ENCODE assay signal across 12 cellular contexts in the genomic region with DNA sequence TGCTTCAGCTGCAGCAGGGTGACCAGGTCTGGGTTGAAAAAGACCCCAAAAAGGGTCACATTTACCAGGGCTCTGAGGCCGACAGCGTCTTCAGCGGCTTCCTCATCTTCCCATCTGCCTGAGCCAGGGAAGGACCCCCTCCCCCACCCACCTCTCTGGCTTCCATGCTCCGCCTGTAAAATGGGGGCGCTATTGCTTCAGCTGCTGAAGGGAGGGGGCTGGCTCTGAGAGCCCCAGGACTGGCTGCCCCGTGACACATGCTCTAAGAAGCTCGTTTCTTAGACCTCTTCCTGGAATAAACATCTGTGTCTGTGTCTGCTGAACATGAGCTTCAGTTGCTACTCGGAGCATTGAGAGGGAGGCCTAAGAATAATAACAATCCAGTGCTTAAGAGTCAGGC. TPM values are rescaled to one million over a fixed set of nuclear protein-coding genes. Genes with fewer than 3 reads are reported as not detected.
DNase-seq lines count a peak whose midpoint lies in the region; ATAC-seq and TF ChIP-seq lines count a peak whose summit lies in the region.
"Had no signal": no experiment of that assay in that cellular context is flagged by ENCODE, and none has a peak within 500 bp of the region (broad histone marks: within the 10 kb centered on the region; RNA-seq: fewer than 3 reads in every experiment).

No MANE protein-coding gene starts in this region.

- no peaks in the 10 kb centered on the region for H3K9me2 ChIP-seq in GM23338 (ENCODE audit: insufficient read depth)

- ATAC-seq in GM23338 = peak; percentile 80
- ATAC-seq: mucosa of descending colon had no signal

- H3K4me1 Mint-ChIP-seq in GM23338 = peaks cover 8% of the 10 kb centered on the region
- H3K4me1 Mint-ChIP-seq: activated naive CD8-positive, alpha-beta T cell treated with anti-CD3 and anti-CD28 coated beads, Interleukin-2, amount 10 ng/mL, durations not matched to agents 7 days and 5 days had no signal

- H3K9me3 ChIP-seq in ovary = no peaks in the 10 kb centered on the region
- H3K9me3 ChIP-seq: mucosa of descending colon had no signal

- DNase-seq in AG08396 (ENCODE audit: low spot score) (peak; percentile 56), GM23338 (ENCODE audit: low spot score) (peak; percentile 91), amniotic epithelial cell (ENCODE audit: low read depth) (peak; percentile 67), iris pigment epithelial cell (ENCODE audit: low read depth) (peak; percentile 82), ovary (no peak), HK-2 (ENCODE audit: unreplicated experiment) (no peak), posterior vena cava (ENCODE audit: low spot score) (no peak)
- DNase-seq in activated CD4-positive, CD25-positive, alpha-beta regulatory T cell (lab: John Stamatoyannopoulos, UW) = no peak
- DNase-seq: activated CD4-positive, alpha-beta T cell treated with anti-CD3 and anti-CD28 coated beads for 1 hour; activated naive CD8-positive, alpha-beta T cell treated with anti-CD3 and anti-CD28 coated beads, Interleukin-2, amount 10 ng/mL, durations not matched to agents 7 days and 5 days; DMS153 had no signal

- H3K4me3 ChIP-seq in GM23338 (no peak overlapping the region), ovary (no peak overlapping the region)
- H3K4me3 ChIP-seq: mucosa of descending colon had no signal

- 41 to 57% (median 50%) methylated on average over 8 of the region's 8 CpGs for WGBS in ovary, 3 donors

- H3K27me3 ChIP-seq in GM23338 (ENCODE audit: insufficient read depth) (no peaks in the 10 kb centered on the region), ovary (no peaks in the 10 kb centered on the region)

- H3K27ac Mint-ChIP-seq in GM23338 = no peak overlapping the region
- H3K27ac Mint-ChIP-seq: activated naive CD8-positive, alpha-beta T cell treated with anti-CD3 and anti-CD28 coated beads, Interleukin-2, amount 10 ng/mL, durations not matched to agents 7 days and 5 days had no signal

- H3K27ac ChIP-seq in GM23338 (ENCODE audit: low read depth) (no peak overlapping the region), ovary (no peak overlapping the region)

- H4K20me1 ChIP-seq in GM23338 (replicated peaks; ENCODE audit: insufficient read depth) = no peaks in the 10 kb centered on the region

- H3K4me2 ChIP-seq in GM23338 = peak overlapping the region; percentile 7; the same call in 1 of the 2 replicates

- peak; percentile 56 to 75 for TF ChIP-seq CTCF in GM23338 (conservative IDR thresholded peaks at IDR 0.05; ENCODE audit: low read depth in 2 of 2)
- TF ChIP-seq CTCF in ovary (IDR thresholded peaks at IDR 0.05) = no peak

- H3K36me3 Mint-ChIP-seq in GM23338 (ENCODE audit: low read depth) = no peaks in the 10 kb centered on the region
- H3K36me3 Mint-ChIP-seq: activated naive CD8-positive, alpha-beta T cell treated with anti-CD3 and anti-CD28 coated beads, Interleukin-2, amount 10 ng/mL, durations not matched to agents 7 days and 5 days had no signal

- H3F3A ChIP-seq in GM23338 (replicated peaks; ENCODE audit: low read depth) = no peaks in the 10 kb centered on the region

- TF ChIP-seq EP300 in ovary (IDR thresholded peaks at IDR 0.05) = no peak

- H3K4me1 ChIP-seq in GM23338 (ENCODE audit: insufficient read depth) (no peaks in the 10 kb centered on the region; the same call in 1 of the 2 replicates), ovary (ENCODE audit: insufficient read depth) (peaks cover 3% of the 10 kb centered on the region)

- H3K27me3 Mint-ChIP-seq in GM23338 (ENCODE audit: insufficient read depth, low read depth, poor library complexity) = peaks cover 7% of the 10 kb centered on the region
- H3K27me3 Mint-ChIP-seq: activated naive CD8-positive, alpha-beta T cell treated with anti-CD3 and anti-CD28 coated beads, Interleukin-2, amount 10 ng/mL, durations not matched to agents 7 days and 5 days had no signal

- H3K9me3 Mint-ChIP-seq in GM23338 = no peaks in the 10 kb centered on the region; the same call in 2 of the 3 replicates
- H3K9me3 Mint-ChIP-seq: activated naive CD8-positive, alpha-beta T cell treated with anti-CD3 and anti-CD28 coated beads, Interleukin-2, amount 10 ng/mL, durations not matched to agents 7 days and 5 days had no signal

- peak overlapping the region; percentile 75; the same call in 1 of the 2 replicates for H2AFZ ChIP-seq in GM23338

- no peak overlapping the region for H3K4me3 Mint-ChIP-seq in GM23338
- H3K4me3 Mint-ChIP-seq: activated naive CD8-positive, alpha-beta T cell treated with anti-CD3 and anti-CD28 coated beads, Interleukin-2, amount 10 ng/mL, durations not matched to agents 7 days and 5 days had no signal

- H3K79me2 ChIP-seq in GM23338 (replicated peaks; ENCODE audit: insufficient read depth) = no peaks in the 10 kb centered on the region

- TF ChIP-seq POLR2A in ovary (IDR thresholded peaks at IDR 0.05) = no peak

- intact Hi-C loops in ovary (cut with DNase I) (no loop called here), posterior vena cava (cut with DNase I) (loop anchor here in 1 of 2 donors (10.0 kb wide), 1 partner anchor 104 kb away; no protein-coding TSS in a partner anchor)

- H3K36me3 ChIP-seq in GM23338 (ENCODE audit: insufficient read depth) (no peaks in the 10 kb centered on the region), ovary (no peaks in the 10 kb centered on the region)

TF ChIP-seq in GM23338, 12 proteins besides CTCF, POLR2A, EP300 and RAD21 (continues in another document):
- TF ChIP-seq STAT1 (IDR thresholded peaks at IDR 0.05; ENCODE audit: unreplicated experiment) (no peak), ZNF114 (CRISPR knock-in tag; IDR thresholded peaks at IDR 0.05) (no peak), EZH2phosphoT487 (IDR thresholded peaks at IDR 0.05; ENCODE audit: unreplicated experiment) (no peak)

RNA-seq across cellular contexts. Expression of gene C1QA, which starts 2.9 kb away (rescaled TPM):
- total RNA-seq in GM23338 (2014; rRNA removed; shearing (Covaris generic)) = not detected in 2 replicates
- polyA plus RNA-seq in GM23338 (2016; fragmentation: Nextera tagmentation; extraction: Ambion mirVana) = not detected in 2 replicates
- total RNA-seq in ovary = 10 to 100 TPM; 26.8 to 87.0 (median 52.7) TPM
- polyA plus RNA-seq in ovary = 10 to 100 TPM; 43.7 to 89.6 TPM
- 100 to 1,000 TPM in 1 of 2 donors, 10 to 100 TPM in 1; 72.6 to 301 TPM for total RNA-seq in posterior vena cava

RNA-seq across cellular contexts. Expression of gene C1QC, which starts 4.1 kb away (rescaled TPM):
- total RNA-seq in GM23338 (2014; rRNA removed; shearing (Covaris generic)) = not detected in 2 replicates
- polyA plus RNA-seq in GM23338 (2016; fragmentation: Nextera tagmentation; extraction: Ambion mirVana) = not detected in 2 replicates
- 100 to 1,000 TPM in 2 of 7 donors, 10 to 100 TPM in 5; 30.2 to 136 (median 51.1) TPM for total RNA-seq in ovary
- polyA plus RNA-seq in ovary = 10 to 100 TPM; 31.4 to 52.8 TPM
- total RNA-seq in posterior vena cava = 100 to 1,000 TPM; 124 to 414 TPM

RNA-seq across cellular contexts. Expression of gene C1QB, which starts 13.8 kb away (rescaled TPM):
- total RNA-seq in GM23338 (2014; rRNA removed; shearing (Covaris generic)) = not detected in 2 replicates
- polyA plus RNA-seq in GM23338 (2016; fragmentation: Nextera tagmentation; extraction: Ambion mirVana) (not detected in 2 replicates), ovary (10 to 100 TPM; 85.4 to 96.7 TPM)
- total RNA-seq in ovary (100 to 1,000 TPM in 4 of 7 donors, 10 to 100 TPM in 3; 26.5 to 206 (median 117) TPM), posterior vena cava (100 to 1,000 TPM; 125 to 441 TPM)

Comparison
In these comparisons a context has a peak if more than half of its experiments do, and no peak if none do; other contexts are left out.
1. DNase-seq: peak in AG08396 (single experiment), GM23338 (single experiment), amniotic epithelial cell (single experiment) and iris pigment epithelial cell (single experiment); none in ovary (0 of 5), HK-2 (single experiment), posterior vena cava (single experiment) and activated CD4-positive, CD25-positive, alpha-beta regulatory T cell (0 of 4).
2. CTCF ChIP-seq: peak in GM23338 (2 of 2); none in ovary (0 of 3).
3. RNA of gene C1QA, which starts 2.9 kb away (total RNA-seq): 72.6 to 301 TPM in posterior vena cava and 26.8 to 87.0 TPM in ovary; not detected in GM23338; every median in the first group is over 10 times any median in the second.
4. RNA of gene C1QC, which starts 4.1 kb away (total RNA-seq): 124 to 414 TPM in posterior vena cava and 30.2 to 136 TPM in ovary; not detected in GM23338; every median in the first group is over 10 times any median in the second.
5. RNA of gene C1QB, which starts 13.8 kb away (total RNA-seq): 125 to 441 TPM in posterior vena cava and 26.5 to 206 TPM in ovary; not detected in GM23338; every median in the first group is over 10 times any median in the second.